19 cellular contexts compared by ENCODE assay signal in genomic region chr2:61645911-61646310, GRCh38.
DNase-seq lines count a peak whose midpoint lies in the region; ATAC-seq, FAIRE-seq and TF ChIP-seq lines count a peak whose summit lies in the region.
"Had no signal": no experiment of that assay in that cellular context is flagged by ENCODE, and none has a peak within 500 bp of the region (broad histone marks: within the 10 kb centered on the region; RNA-seq: fewer than 3 reads in every experiment).

No MANE protein-coding gene starts in this region.

- H3K36me3 ChIP-seq in kidney (ENCODE audit: control insufficient read depth in 1 of 2, insufficient read depth in 2 of 2, low read length in 2 of 2), result no peaks in the 10 kb centered on the region
- H3K36me3 ChIP-seq in tibial artery, result no peaks in the 10 kb centered on the region
- H3K36me3 ChIP-seq: BLaER1 treated with 17β-estradiol and CSF1 and Interleukin-3, amounts not matched to agents 10 nM and 100 nM; cardiac muscle cell had no signal

- POLR2A ChIA-PET in AG04449 (lab: Yijun Ruan, JAX), result no interaction called here

- DNase-seq in AG04449 (ENCODE audit: low read depth, low spot score) (peak; percentile 57), HS-5 (ENCODE audit: low read depth) (peak; percentile 88), astrocyte of the cerebellum (ENCODE audit: low read depth) (peak; percentile 87), hepatic stellate cell (ENCODE audit: low spot score) (peak; percentile 37), kidney (no peak), tibial artery (no peak)
- DNase-seq: activated CD4-positive, alpha-beta T cell treated with anti-CD3 and anti-CD28 coated beads, Interleukin-2, amount 10 ng/mL, durations not matched to agents 7 days and 5 days; activated T-cell treated with anti-CD3 and anti-CD28 coated beads, Interleukin-2, amount 50 U/mL, for 4 hours; DND-41; erythroblast; NCI-H146; NCI-H524; nucleus accumbens; T-helper 17 cell had no signal

- H3K9ac ChIP-seq in kidney (ENCODE audit: low read length in 2 of 2), result no peak overlapping the region
- H3K9ac ChIP-seq: BLaER1 treated with 17β-estradiol and CSF1 and Interleukin-3, amounts not matched to agents 10 nM and 100 nM had no signal

- H3K27me3 ChIP-seq in tibial artery, result no peaks in the 10 kb centered on the region
- H3K27me3 ChIP-seq: BLaER1 treated with 17β-estradiol and CSF1 and Interleukin-3, amounts not matched to agents 10 nM and 100 nM; cardiac muscle cell had no signal

- in situ Hi-C loops in astrocyte of the cerebellum (cut with HindIII; ENCODE audit: low sequenced_read_pairs), result no loop called here

- ATAC-seq in HG02642 (IDR thresholded peaks at IDR 0.05; ENCODE audit: poor library complexity, unreplicated experiment), result no peak
- ATAC-seq in GM21717 (IDR thresholded peaks at IDR 0.05; ENCODE audit: unreplicated experiment), result no peak
- ATAC-seq: activated T-cell treated with anti-CD3 and anti-CD28 coated beads, Interleukin-2, amount 50 U/mL, for 4 hours; K562; T-helper 17 cell had no signal

- H3K4me3 ChIP-seq in AG04449 (ENCODE audit: low read depth, low read length) (no peak overlapping the region), astrocyte of the cerebellum (ENCODE audit: low read depth, low read length) (no peak overlapping the region), kidney (ENCODE audit: low read length in 2 of 2) (no peak overlapping the region), tibial artery (no peak overlapping the region)
- H3K4me3 ChIP-seq: BLaER1 treated with 17β-estradiol and CSF1 and Interleukin-3, amounts not matched to agents 10 nM and 100 nM; cardiac muscle cell; K562 had no signal

- FAIRE-seq in kidney (lab: Jason Lieb, UNC), result no peak
- FAIRE-seq: K562 had no signal

- intact Hi-C loops in kidney (cut with DNase I) (no loop called here), tibial artery (cut with DNase I; ENCODE audit: low total_unique reads) (no loop called here)

- H3K9me3 ChIP-seq in kidney (ENCODE audit: control insufficient read depth in 1 of 2, low read length in 2 of 2), result no peaks in the 10 kb centered on the region
- peaks cover 0 to 12% (median 0%) of the 10 kb centered on the region in 3 donors for H3K9me3 ChIP-seq in tibial artery

- CTCF ChIA-PET in AG04449 (lab: Yijun Ruan, JAX), result interaction anchor here (0.8 to 1.5 kb wide), 2 partner anchors 11 kb away, joined by 3 to 8 read pairs; no protein-coding TSS in a partner anchor

- no peaks in the 10 kb centered on the region for H3K4me1 ChIP-seq in kidney (ENCODE audit: control insufficient read depth in 1 of 2, insufficient read depth in 1 of 2, low read depth in 1 of 2, low read length in 2 of 2)
- H3K4me1 ChIP-seq in tibial artery, result no peaks in the 10 kb centered on the region

- no peak for TF ChIP-seq CTCF in AG04449 (IDR thresholded peaks at IDR 0.05; ENCODE audit: insufficient read depth, low read length, missing control alignments)
- TF ChIP-seq CTCF in astrocyte of the cerebellum (IDR thresholded peaks at IDR 0.05; ENCODE audit: low read depth, low read length, missing control alignments), result no peak
- TF ChIP-seq CTCF in kidney (IDR thresholded peaks at IDR 0.05; ENCODE audit: borderline replicate concordance, extremely low read depth, insufficient read depth), result no peak
- TF ChIP-seq CTCF in tibial artery (IDR thresholded peaks at IDR 0.05), result no peak

- H3K27ac ChIP-seq in kidney (ENCODE audit: low read depth in 2 of 2, low read length in 2 of 2) (no peak overlapping the region), tibial artery (no peak overlapping the region)
- H3K27ac ChIP-seq: BLaER1 treated with 17β-estradiol and CSF1 and Interleukin-3, amounts not matched to agents 10 nM and 100 nM; cardiac muscle cell had no signal

Comparison
In these comparisons a context has a peak if more than half of its experiments do, and no peak if none do; other contexts are left out.
1. DNase-seq: peak in AG04449 (single experiment), HS-5 (single experiment), astrocyte of the cerebellum (single experiment) and hepatic stellate cell (single experiment); none in kidney (single experiment) and tibial artery (0 of 2).